1 cellular context compared by ENCODE assay signal in the genomic region with DNA sequence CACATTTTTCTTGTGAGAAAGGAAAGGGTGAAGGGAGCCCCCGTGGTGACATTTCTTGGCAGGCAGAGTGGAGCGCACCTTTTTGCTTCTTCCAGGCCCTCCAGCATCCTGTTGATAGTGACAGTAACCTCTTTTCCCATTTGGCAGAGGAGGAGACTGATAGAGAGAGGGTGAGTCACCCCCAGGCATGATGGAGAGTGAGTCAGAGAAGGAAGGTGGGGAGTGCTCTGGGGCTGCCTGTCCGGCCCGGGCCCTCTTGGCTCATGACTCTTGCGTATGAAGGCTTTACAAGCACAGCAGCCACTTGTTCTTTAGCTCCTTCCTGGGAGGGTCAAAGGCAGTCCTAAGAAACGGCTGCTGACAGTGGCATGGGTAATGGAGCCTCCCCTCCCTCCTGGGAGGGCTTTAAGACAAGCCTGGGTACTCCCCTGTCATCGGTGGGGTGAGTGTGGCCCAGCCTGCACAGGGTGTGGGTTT.
A peak's percentile ranks its signal among the peaks of the same experiment; 100 is the strongest.
TF ChIP-seq lines count a peak whose summit lies in the region.

No MANE protein-coding gene starts in this region.

TF ChIP-seq in HEK293, 187 proteins besides CTCF, POLR2A, EP300 and RAD21 (continued from another document and continues in another):
- peak; percentile 76 for TF ChIP-seq PRDM10 (tag by site-specific recombination; IDR thresholded peaks at IDR 0.05)
- TF ChIP-seq ZNF48 (tag by site-specific recombination; IDR thresholded peaks at IDR 0.05): no peak
- TF ChIP-seq ZBTB21 (tag by site-specific recombination; IDR thresholded peaks at IDR 0.05): 0 out of 2 replicates have a peak, but pooled peaks have one; percentile 31
- TF ChIP-seq ZNF398 (tag by site-specific recombination; IDR thresholded peaks at IDR 0.05): 0 out of 2 replicates have a peak, but pooled peaks have one; percentile 9
- TF ChIP-seq, protein P1, sequence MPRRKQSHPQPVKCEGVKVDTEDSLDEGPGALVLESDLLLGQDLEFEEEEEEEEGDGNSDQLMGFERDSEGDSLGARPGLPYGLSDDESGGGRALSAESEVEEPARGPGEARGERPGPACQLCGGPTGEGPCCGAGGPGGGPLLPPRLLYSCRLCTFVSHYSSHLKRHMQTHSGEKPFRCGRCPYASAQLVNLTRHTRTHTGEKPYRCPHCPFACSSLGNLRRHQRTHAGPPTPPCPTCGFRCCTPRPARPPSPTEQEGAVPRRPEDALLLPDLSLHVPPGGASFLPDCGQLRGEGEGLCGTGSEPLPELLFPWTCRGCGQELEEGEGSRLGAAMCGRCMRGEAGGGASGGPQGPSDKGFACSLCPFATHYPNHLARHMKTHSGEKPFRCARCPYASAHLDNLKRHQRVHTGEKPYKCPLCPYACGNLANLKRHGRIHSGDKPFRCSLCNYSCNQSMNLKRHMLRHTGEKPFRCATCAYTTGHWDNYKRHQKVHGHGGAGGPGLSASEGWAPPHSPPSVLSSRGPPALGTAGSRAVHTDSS (tag by site-specific recombination; IDR thresholded peaks at IDR 0.05): no peak
- no peak for TF ChIP-seq GLI4 (tag by site-specific recombination; IDR thresholded peaks at IDR 0.05)
- TF ChIP-seq ZIC2 (tag by site-specific recombination; IDR thresholded peaks at IDR 0.05): 0 out of 2 replicates have a peak, but pooled peaks have one; percentile 36
- 0 out of 2 replicates have a peak, but pooled peaks have one; percentile 55 for TF ChIP-seq ZNF223 (tag by site-specific recombination; IDR thresholded peaks at IDR 0.05)
- TF ChIP-seq KLF10 (tag by site-specific recombination; IDR thresholded peaks at IDR 0.05): no peak
- TF ChIP-seq ZNF362 (tag by site-specific recombination; IDR thresholded peaks at IDR 0.05): no peak
- no peak for TF ChIP-seq MEIS1 (CRISPR knock-in tag; IDR thresholded peaks at IDR 0.05; ENCODE audit: borderline replicate concordance)
- peak; percentile 77; the same call in 1 of the 2 replicates for TF ChIP-seq ZNF24 (tag by site-specific recombination; IDR thresholded peaks at IDR 0.05)
- no peak for TF ChIP-seq ZNF248 (tag by site-specific recombination; IDR thresholded peaks at IDR 0.05)
- TF ChIP-seq SP2 (tag by site-specific recombination; IDR thresholded peaks at IDR 0.05): peak; percentile 51
- no peak for TF ChIP-seq ZNF157 (tag by site-specific recombination; IDR thresholded peaks at IDR 0.05)
- TF ChIP-seq ZNF629 (tag by site-specific recombination; IDR thresholded peaks at IDR 0.05): peak; percentile 74
- TF ChIP-seq ZBTB11 (tag by site-specific recombination; conservative IDR thresholded peaks at IDR 0.05; ENCODE audit: low read depth): no peak
- TF ChIP-seq, protein P2, sequence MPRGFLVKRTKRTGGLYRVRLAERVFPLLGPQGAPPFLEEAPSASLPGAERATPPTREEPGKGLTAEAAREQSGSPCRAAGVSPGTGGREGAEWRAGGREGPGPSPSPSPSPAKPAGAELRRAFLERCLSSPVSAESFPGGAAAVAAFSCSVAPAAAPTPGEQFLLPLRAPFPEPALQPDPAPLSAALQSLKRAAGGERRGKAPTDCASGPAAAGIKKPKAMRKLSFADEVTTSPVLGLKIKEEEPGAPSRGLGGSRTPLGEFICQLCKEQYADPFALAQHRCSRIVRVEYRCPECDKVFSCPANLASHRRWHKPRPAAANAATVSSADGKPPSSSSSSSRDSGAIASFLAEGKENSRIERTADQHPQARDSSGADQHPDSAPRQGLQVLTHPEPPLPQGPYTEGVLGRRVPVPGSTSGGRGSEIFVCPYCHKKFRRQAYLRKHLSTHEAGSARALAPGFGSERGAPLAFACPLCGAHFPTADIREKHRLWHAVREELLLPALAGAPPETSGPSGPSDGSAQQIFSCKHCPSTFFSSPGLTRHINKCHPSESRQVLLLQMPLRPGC (tag by site-specific recombination; IDR thresholded peaks at IDR 0.05): no peak
- peak; percentile 33; the same call in 1 of the 2 replicates for TF ChIP-seq ZNF76 (tag by site-specific recombination; IDR thresholded peaks at IDR 0.05; ENCODE audit: borderline replicate concordance, low read depth)
- TF ChIP-seq, protein P3, sequence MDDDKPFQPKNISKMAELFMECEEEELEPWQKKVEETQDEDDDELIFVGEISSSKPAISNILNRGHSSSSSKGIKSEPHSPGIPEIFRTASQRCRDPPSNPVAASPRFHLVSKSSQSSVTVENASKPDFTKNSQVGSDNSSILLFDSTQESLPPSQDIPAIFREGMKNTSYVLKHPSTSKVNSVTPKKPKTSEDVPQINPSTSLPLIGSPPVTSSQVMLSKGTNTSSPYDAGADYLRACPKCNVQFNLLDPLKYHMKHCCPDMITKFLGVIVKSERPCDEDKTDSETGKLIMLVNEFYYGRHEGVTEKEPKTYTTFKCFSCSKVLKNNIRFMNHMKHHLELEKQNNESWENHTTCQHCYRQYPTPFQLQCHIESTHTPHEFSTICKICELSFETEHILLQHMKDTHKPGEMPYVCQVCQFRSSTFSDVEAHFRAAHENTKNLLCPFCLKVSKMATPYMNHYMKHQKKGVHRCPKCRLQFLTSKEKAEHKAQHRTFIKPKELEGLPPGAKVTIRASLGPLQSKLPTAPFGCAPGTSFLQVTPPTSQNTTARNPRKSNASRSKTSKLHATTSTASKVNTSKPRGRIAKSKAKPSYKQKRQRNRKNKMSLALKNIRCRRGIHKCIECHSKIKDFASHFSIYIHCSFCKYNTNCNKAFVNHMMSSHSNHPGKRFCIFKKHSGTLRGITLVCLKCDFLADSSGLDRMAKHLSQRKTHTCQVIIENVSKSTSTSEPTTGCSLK (tag by site-specific recombination; IDR thresholded peaks at IDR 0.05): no peak
- no peak for TF ChIP-seq ZNF433 (tag by site-specific recombination; IDR thresholded peaks at IDR 0.05; ENCODE audit: low read depth)
- TF ChIP-seq ZNF37A (tag by site-specific recombination; IDR thresholded peaks at IDR 0.05): no peak
- TF ChIP-seq KLF8 (tag by site-specific recombination; IDR thresholded peaks at IDR 0.05): 0 out of 2 replicates have a peak, but pooled peaks have one; percentile 41
- TF ChIP-seq ZNF394 (tag by site-specific recombination; IDR thresholded peaks at IDR 0.05; ENCODE audit: borderline replicate concordance): no peak
- no peak for TF ChIP-seq GLIS2 (tag by site-specific recombination; IDR thresholded peaks at IDR 0.05)
- no peak for TF ChIP-seq KLF16 (tag by site-specific recombination; IDR thresholded peaks at IDR 0.05)
- TF ChIP-seq ZNF266 (tag by site-specific recombination; IDR thresholded peaks at IDR 0.05; ENCODE audit: low read depth): no peak
- peak; percentile 88 for TF ChIP-seq ZNF335 (tag by site-specific recombination; conservative IDR thresholded peaks at IDR 0.05)
- TF ChIP-seq ZNF701 (tag by site-specific recombination; IDR thresholded peaks at IDR 0.05): no peak
- no peak for TF ChIP-seq ZNF184 (tag by site-specific recombination; IDR thresholded peaks at IDR 0.05)
- TF ChIP-seq, protein P4, sequence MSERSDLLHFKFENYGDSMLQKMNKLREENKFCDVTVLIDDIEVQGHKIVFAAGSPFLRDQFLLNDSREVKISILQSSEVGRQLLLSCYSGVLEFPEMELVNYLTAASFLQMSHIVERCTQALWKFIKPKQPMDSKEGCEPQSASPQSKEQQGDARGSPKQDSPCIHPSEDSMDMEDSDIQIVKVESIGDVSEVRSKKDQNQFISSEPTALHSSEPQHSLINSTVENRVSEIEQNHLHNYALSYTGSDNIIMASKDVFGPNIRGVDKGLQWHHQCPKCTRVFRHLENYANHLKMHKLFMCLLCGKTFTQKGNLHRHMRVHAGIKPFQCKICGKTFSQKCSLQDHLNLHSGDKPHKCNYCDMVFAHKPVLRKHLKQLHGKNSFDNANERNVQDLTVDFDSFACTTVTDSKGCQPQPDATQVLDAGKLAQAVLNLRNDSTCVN (tag by site-specific recombination; optimal IDR thresholded peaks at IDR 0.05): no peak
- TF ChIP-seq ZNF114 (tag by site-specific recombination; IDR thresholded peaks at IDR 0.05): no peak
- no peak for TF ChIP-seq RBAK (tag by site-specific recombination; IDR thresholded peaks at IDR 0.05)
- TF ChIP-seq FEZF1 (tag by site-specific recombination; IDR thresholded peaks at IDR 0.05): no peak
- 0 out of 2 replicates have a peak, but pooled peaks have one; percentile 32 for TF ChIP-seq ZSCAN30 (tag by site-specific recombination; IDR thresholded peaks at IDR 0.05)
- no peak for TF ChIP-seq ZNF626 (tag by site-specific recombination; IDR thresholded peaks at IDR 0.05)
- peak; percentile 88 for TF ChIP-seq PRDM1 (tag by site-specific recombination; IDR thresholded peaks at IDR 0.05)
- no peak for TF ChIP-seq ZNF830 (tag by site-specific recombination; IDR thresholded peaks at IDR 0.05; ENCODE audit: low read depth)
- TF ChIP-seq, protein P5, sequence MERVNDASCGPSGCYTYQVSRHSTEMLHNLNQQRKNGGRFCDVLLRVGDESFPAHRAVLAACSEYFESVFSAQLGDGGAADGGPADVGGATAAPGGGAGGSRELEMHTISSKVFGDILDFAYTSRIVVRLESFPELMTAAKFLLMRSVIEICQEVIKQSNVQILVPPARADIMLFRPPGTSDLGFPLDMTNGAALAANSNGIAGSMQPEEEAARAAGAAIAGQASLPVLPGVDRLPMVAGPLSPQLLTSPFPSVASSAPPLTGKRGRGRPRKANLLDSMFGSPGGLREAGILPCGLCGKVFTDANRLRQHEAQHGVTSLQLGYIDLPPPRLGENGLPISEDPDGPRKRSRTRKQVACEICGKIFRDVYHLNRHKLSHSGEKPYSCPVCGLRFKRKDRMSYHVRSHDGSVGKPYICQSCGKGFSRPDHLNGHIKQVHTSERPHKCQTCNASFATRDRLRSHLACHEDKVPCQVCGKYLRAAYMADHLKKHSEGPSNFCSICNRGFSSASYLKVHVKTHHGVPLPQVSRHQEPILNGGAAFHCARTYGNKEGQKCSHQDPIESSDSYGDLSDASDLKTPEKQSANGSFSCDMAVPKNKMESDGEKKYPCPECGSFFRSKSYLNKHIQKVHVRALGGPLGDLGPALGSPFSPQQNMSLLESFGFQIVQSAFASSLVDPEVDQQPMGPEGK (tag by site-specific recombination; IDR thresholded peaks at IDR 0.05): peak; percentile 80
- no peak for TF ChIP-seq ZNF311 (tag by site-specific recombination; IDR thresholded peaks at IDR 0.05; ENCODE audit: borderline replicate concordance)
